In the genomic region with DNA sequence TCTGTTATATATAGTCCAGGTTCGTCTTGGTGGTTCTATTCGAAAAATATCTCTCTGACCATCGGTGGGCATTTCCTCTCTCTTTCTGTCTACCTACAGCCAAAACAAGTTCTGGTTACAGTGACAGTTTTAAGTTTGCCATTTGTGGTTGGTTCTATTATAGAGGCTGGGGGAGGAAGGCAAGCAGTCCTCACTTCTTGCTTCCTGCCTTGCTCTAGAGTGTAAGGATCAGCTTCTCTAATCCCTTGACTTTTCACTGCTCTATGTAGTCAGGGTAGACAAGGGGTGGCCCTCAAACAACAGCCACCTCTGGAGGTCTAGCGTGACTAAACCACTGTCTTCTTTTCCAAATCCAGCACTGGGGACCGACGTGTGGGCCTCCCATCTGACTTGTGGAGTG, we compare ENCODE assay signal across 12 cellular contexts. TPM values are rescaled to one million over a fixed set of nuclear protein-coding genes. Genes with fewer than 3 reads are reported as not detected.
DNase-seq lines count a peak whose midpoint lies in the region; ATAC-seq and TF ChIP-seq lines count a peak whose summit lies in the region.
"Had no signal": no experiment of that assay in that cellular context is flagged by ENCODE, and none has a peak within 500 bp of the region (broad histone marks: within the 10 kb centered on the region; RNA-seq: fewer than 3 reads in every experiment).

No MANE protein-coding gene starts in this region.

- H3K9me3 ChIP-seq in endodermal cell (ENCODE audit: control insufficient read depth, low read length) = peaks cover 5% of the 10 kb centered on the region
- H3K9me3 ChIP-seq in transverse colon = no peaks in the 10 kb centered on the region
- no peaks in the 10 kb centered on the region for H3K9me3 ChIP-seq in gastrocnemius medialis
- H3K9me3 ChIP-seq: prostate gland had no signal

- TF ChIP-seq CTCF in HL-60 (IDR thresholded peaks at IDR 0.05; ENCODE audit: insufficient read depth, low read length) (no peak), endodermal cell (conservative IDR thresholded peaks at IDR 0.05) (no peak), transverse colon (IDR thresholded peaks at IDR 0.05) (no peak), gastrocnemius medialis (IDR thresholded peaks at IDR 0.05 in 4 of 5, conservative IDR thresholded peaks at IDR 0.05 in 1 of 5) (no peak), MCF 10A (IDR thresholded peaks at IDR 0.05; ENCODE audit: unreplicated experiment) (no peak)

- H3K4me3 ChIP-seq in HL-60 (replicated peaks; ENCODE audit: insufficient read depth, low read length) = no peak overlapping the region
- peak overlapping the region; percentile 59 for H3K4me3 ChIP-seq in endodermal cell (ENCODE audit: low read length)
- no peak overlapping the region for H3K4me3 ChIP-seq in transverse colon
- no peak overlapping the region for H3K4me3 ChIP-seq in gastrocnemius medialis
- H3K4me3 ChIP-seq: left ventricle myocardium inferior, prostate gland, SJSA1 had no signal

- ATAC-seq in GM18502 (IDR thresholded peaks at IDR 0.05; ENCODE audit: poor library complexity, unreplicated experiment) = peak; percentile 56
- peak; percentile 57 for ATAC-seq in GM21529 (IDR thresholded peaks at IDR 0.05; ENCODE audit: unreplicated experiment)
- ATAC-seq in gastrocnemius medialis = no peak

- H3K27me3 ChIP-seq in HL-60 (ENCODE audit: insufficient read depth, poor library complexity, severe bottlenecking) (no peaks in the 10 kb centered on the region), endodermal cell (ENCODE audit: control insufficient read depth, insufficient read depth, low read length, poor library complexity, severe bottlenecking) (no peaks in the 10 kb centered on the region), transverse colon (no peaks in the 10 kb centered on the region), gastrocnemius medialis (no peaks in the 10 kb centered on the region)
- H3K27me3 ChIP-seq: SJSA1 had no signal

- H3K4me1 Mint-ChIP-seq in endodermal cell (peaks cover 53% of the 10 kb centered on the region), MCF 10A (ENCODE audit: insufficient read depth, unreplicated experiment) (peaks cover 14% of the 10 kb centered on the region)

- H3K36me3 ChIP-seq in endodermal cell (ENCODE audit: control insufficient read depth, insufficient read depth, low read length) (peaks cover 33% of the 10 kb centered on the region), transverse colon (no peaks in the 10 kb centered on the region), gastrocnemius medialis (no peaks in the 10 kb centered on the region)
- H3K36me3 ChIP-seq: prostate gland had no signal

- H3K36me3 Mint-ChIP-seq in endodermal cell (ENCODE audit: low read depth) = peaks cover 17% of the 10 kb centered on the region
- peaks cover 6% of the 10 kb centered on the region for H3K36me3 Mint-ChIP-seq in MCF 10A (ENCODE audit: insufficient read depth, unreplicated experiment)

- POLR2A ChIA-PET in MCF 10A (lab: Yijun Ruan, JAX) = interaction anchor here (0.6 to 2.8 kb wide), 5 partner anchors 10 to 588 kb away, joined by 3 to 17 read pairs (median 3); a partner anchor contains a TSS

- no TSS peak for BruUV-seq in MCF 10A (replicated peaks; lab: Mats Ljungman, UMichigan)

- intact Hi-C loops in transverse colon (cut with DNase I; ENCODE audit: low total_unique reads) = no loop called here
- intact Hi-C loops in gastrocnemius medialis (cut with DNase I; ENCODE audit: low total_unique reads) = no loop called here
- intact Hi-C loops in MCF 10A (cut with micrococcal nuclease) = no loop called here

- H3K4me1 ChIP-seq in endodermal cell (ENCODE audit: control insufficient read depth, insufficient read depth, low read length) (peaks cover 34% of the 10 kb centered on the region), transverse colon (peaks cover 5 to 49% (median 27%) of the 10 kb centered on the region in 4 donors), gastrocnemius medialis (peaks cover 24 to 47% of the 10 kb centered on the region in 2 donors)
- H3K4me1 ChIP-seq: SJSA1 had no signal

- H3K9ac ChIP-seq in endodermal cell (ENCODE audit: extremely low read depth, low read length, poor library complexity, severe bottlenecking) = no peak overlapping the region

- CTCF ChIA-PET in MCF 10A (lab: Yijun Ruan, JAX) = interaction anchor here (0.6 kb wide), 1 partner anchor 13 kb away, joined by 3 read pairs; no protein-coding TSS in a partner anchor

- H3K27ac ChIP-seq in HL-60 (replicated peaks) = peak overlapping the region; percentile 6; the same call in 1 of the 2 replicates
- H3K27ac ChIP-seq in endodermal cell (ENCODE audit: low read depth, low read length) = no peak overlapping the region
- peak overlapping the region in 2 of 4 donors; percentile 63 to 72 for H3K27ac ChIP-seq in transverse colon
- H3K27ac ChIP-seq in gastrocnemius medialis = peak overlapping the region in 2 of 4 donors; percentile 7 to 41
- H3K27ac ChIP-seq: left ventricle myocardium inferior, prostate gland, SJSA1 had no signal

- no peak overlapping the region for H3K4me3 Mint-ChIP-seq in endodermal cell
- H3K4me3 Mint-ChIP-seq in MCF 10A (ENCODE audit: unreplicated experiment) = no peak overlapping the region
- H3K4me3 Mint-ChIP-seq: brain had no signal

- no peak for TF ChIP-seq EP300 in transverse colon (IDR thresholded peaks at IDR 0.05; ENCODE audit: low read depth)

- no peaks in the 10 kb centered on the region for H3K9me3 Mint-ChIP-seq in endodermal cell
- peaks cover 8% of the 10 kb centered on the region for H3K9me3 Mint-ChIP-seq in MCF 10A (ENCODE audit: unreplicated experiment)

- 88% methylated on average over 3 to 6 of the region's 6 CpGs for WGBS in endodermal cell (ENCODE audit: insufficient coverage in 1 of 2, insufficient read length in 1 of 2), 2 experiments
- WGBS in transverse colon (ENCODE audit: low coverage in 1 of 2), 2 donors = 75 to 87% methylated on average over 4 to 6 of the region's 6 CpGs

- TF ChIP-seq POLR2A in transverse colon (IDR thresholded peaks at IDR 0.05) (no peak), gastrocnemius medialis (IDR thresholded peaks at IDR 0.05) (no peak)

- DNase-seq in HL-60 (ENCODE audit: low read depth in 1 of 2, low spot score in 1 of 2) = peak in 1 of 2 experiments; percentile 32
- DNase-seq in endodermal cell = no peak
- DNase-seq in transverse colon = no peak
- DNase-seq in gastrocnemius medialis = no peak
- DNase-seq in MCF 10A (ENCODE audit: unreplicated experiment) = no peak
- DNase-seq in NCI-H2227 treated with DMSO at 0.1 percent for 48 hours (lab: John Stamatoyannopoulos, UW) = no peak
- DNase-seq: left ventricle myocardium inferior had no signal

- in situ Hi-C loops in transverse colon (cut with MboI; ENCODE audit: low pct_ligation_motif_present in 1 of 4, low pct_unique_long_range_greater_than_20kb in 1 of 4, low sequenced_read_pairs in 3 of 4) (loop anchor here in 1 of 4 donors (10.0 kb wide), 1 partner anchor 117 kb away; a partner anchor contains a TSS), gastrocnemius medialis (cut with MboI; ENCODE audit: low sequenced_read_pairs in 4 of 4) (no loop called here)

- H3K27ac Mint-ChIP-seq in endodermal cell (no peak overlapping the region), MCF 10A (ENCODE audit: low read depth, unreplicated experiment) (no peak overlapping the region)

- H3K27me3 Mint-ChIP-seq in endodermal cell (ENCODE audit: insufficient read depth) (no peaks in the 10 kb centered on the region), MCF 10A (ENCODE audit: insufficient read depth, unreplicated experiment) (no peaks in the 10 kb centered on the region)
- H3K27me3 Mint-ChIP-seq: brain had no signal

RNA-seq across cellular contexts. Expression of a gene that starts 16.1 kb away (rescaled TPM):
- total RNA-seq in endodermal cell (10 to 100 TPM; 38.2 TPM), transverse colon (10 to 100 TPM in 1 of 4 donors, 1 to 10 TPM in 3; 2.2 to 16.3 (median 5.6) TPM), gastrocnemius medialis (10 to 100 TPM in 2 of 4 donors, 1 to 10 TPM in 2; 5.4 to 13.6 (median 10.7) TPM), MCF 10A (2022) (18.5 and 18.7 TPM in 2 replicates)
- polyA plus RNA-seq in endodermal cell (2013, experiment 1 of 2) = 26.8 TPM
- 26.3 TPM for polyA plus RNA-seq in endodermal cell (2013, experiment 2 of 2)

Comparison
In these comparisons a context has a peak if more than half of its experiments do, and no peak if none do; other contexts are left out.
1. ATAC-seq: peak in GM18502 (single experiment) and GM21529 (single experiment); none in gastrocnemius medialis (0 of 2).